8 cellular contexts compared by ENCODE assay signal in the genomic region with DNA sequence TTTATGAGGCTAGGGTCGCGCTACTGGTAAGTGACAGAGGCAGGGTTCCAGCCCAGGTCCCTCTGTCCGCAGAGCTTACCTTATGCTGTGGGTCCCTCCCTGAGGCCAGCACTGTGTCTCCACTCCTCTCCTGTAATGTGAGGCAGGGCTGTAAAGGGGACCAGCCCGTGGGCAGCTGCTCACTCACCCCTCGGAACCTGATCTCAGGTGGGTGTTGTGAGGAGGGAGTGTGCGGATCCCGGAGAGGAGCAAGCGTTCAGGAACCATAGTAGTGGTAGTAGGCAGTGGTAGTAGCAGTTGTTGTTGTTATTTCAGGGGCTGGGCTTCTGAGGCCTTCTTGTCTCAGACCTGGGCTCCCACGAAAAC. TPM values are rescaled to one million over a fixed set of nuclear protein-coding genes. Genes with fewer than 3 reads are reported as not detected.
DNase-seq lines count a peak whose midpoint lies in the region; ATAC-seq and TF ChIP-seq lines count a peak whose summit lies in the region.

No MANE protein-coding gene starts in this region.

- ATAC-seq in right cardiac atrium (no peak), GM18868 (IDR thresholded peaks at IDR 0.05; ENCODE audit: unreplicated experiment) (no peak), HG03460 (IDR thresholded peaks at IDR 0.05; ENCODE audit: unreplicated experiment) (no peak)

- H3K4me3 ChIP-seq in right cardiac atrium (ENCODE audit: low read length), result peak overlapping the region; percentile 90
- peak overlapping the region; percentile 77 for H3K4me3 ChIP-seq in astrocyte of the spinal cord (ENCODE audit: low read depth, low read length)
- peak overlapping the region; percentile 77 for H3K4me3 ChIP-seq in mesodermal cell (ENCODE audit: extremely low read depth, insufficient read depth, low read length, poor library complexity, severe bottlenecking)

- in situ Hi-C loops in astrocyte of the spinal cord (cut with HindIII; ENCODE audit: low sequenced_read_pairs), result no loop called here

- no peaks in the 10 kb centered on the region for H3K27me3 ChIP-seq in right cardiac atrium (ENCODE audit: control insufficient read depth, insufficient read depth)

- H3K9me3 ChIP-seq in right cardiac atrium (ENCODE audit: control insufficient read depth, low read length) (no peaks in the 10 kb centered on the region), mesodermal cell (ENCODE audit: control insufficient read depth, low read length) (no peaks in the 10 kb centered on the region)

- TF ChIP-seq CTCF in astrocyte of the spinal cord (IDR thresholded peaks at IDR 0.05; ENCODE audit: low read depth, low read length), result no peak

- intact Hi-C loops in right cardiac atrium (cut with DNase I) (no loop called here), cardiac septum (cut with DNase I) (no loop called here)

- peak overlapping the region; percentile 49 for H3K27ac ChIP-seq in right cardiac atrium (ENCODE audit: low read length)
- peak overlapping the region; percentile 81 for H3K27ac ChIP-seq in mesodermal cell (ENCODE audit: low read depth, low read length, severe bottlenecking)

- H3K36me3 ChIP-seq in mesodermal cell (ENCODE audit: control insufficient read depth, insufficient read depth, low read length), result peaks cover 36% of the 10 kb centered on the region

- WGBS in right cardiac atrium, result 76% methylated on average over 9 of the region's 9 CpGs
- WGBS in mesodermal cell (ENCODE audit: insufficient coverage in 2 of 2), 2 experiments, result 68 to 95% methylated on average over 3 to 7 of the region's 9 CpGs

- H3K4me1 ChIP-seq in right cardiac atrium (ENCODE audit: control insufficient read depth, insufficient read depth, low read length) (peaks cover 39% of the 10 kb centered on the region), mesodermal cell (ENCODE audit: control insufficient read depth, insufficient read depth, low read length, poor library complexity, severe bottlenecking) (peaks cover 74% of the 10 kb centered on the region)

- DNase-seq in right cardiac atrium (no peak), cardiac septum (ENCODE audit: low spot score) (no peak), astrocyte of the spinal cord (ENCODE audit: low read depth, low spot score) (no peak), NCI-H526 (lab: John Stamatoyannopoulos, UW) (no peak), NCI-H2029 (lab: John Stamatoyannopoulos, UW) (no peak)

RNA-seq across cellular contexts. Expression of gene ZC3H12A, which starts 1.7 kb away (rescaled TPM):
- total RNA-seq in right cardiac atrium, result 10 to 100 TPM in 1 of 4 donors, 1 to 10 TPM in 3; 6.0 to 15.1 (median 8.1) TPM
- polyA plus RNA-seq in right cardiac atrium, result 7.2 TPM
- total RNA-seq in cardiac septum, result 3.3 TPM
- polyA plus RNA-seq in mesodermal cell (2013, experiment 1 of 2), result 7.3 TPM
- 5.1 TPM for polyA plus RNA-seq in mesodermal cell (2013, experiment 2 of 2)

RNA-seq across cellular contexts. Expression of gene MEAF6, which starts 38.5 kb away (rescaled TPM):
- total RNA-seq in right cardiac atrium (10 to 100 TPM; 35.0 to 40.1 (median 39.2) TPM), cardiac septum (40.1 TPM)
- polyA plus RNA-seq in right cardiac atrium, result 32.7 TPM
- 57.2 TPM for polyA plus RNA-seq in mesodermal cell (2013, experiment 1 of 2)
- polyA plus RNA-seq in mesodermal cell (2013, experiment 2 of 2), result 58.4 TPM
